ENCODE assay signal across 8 cellular contexts in the genomic region with DNA sequence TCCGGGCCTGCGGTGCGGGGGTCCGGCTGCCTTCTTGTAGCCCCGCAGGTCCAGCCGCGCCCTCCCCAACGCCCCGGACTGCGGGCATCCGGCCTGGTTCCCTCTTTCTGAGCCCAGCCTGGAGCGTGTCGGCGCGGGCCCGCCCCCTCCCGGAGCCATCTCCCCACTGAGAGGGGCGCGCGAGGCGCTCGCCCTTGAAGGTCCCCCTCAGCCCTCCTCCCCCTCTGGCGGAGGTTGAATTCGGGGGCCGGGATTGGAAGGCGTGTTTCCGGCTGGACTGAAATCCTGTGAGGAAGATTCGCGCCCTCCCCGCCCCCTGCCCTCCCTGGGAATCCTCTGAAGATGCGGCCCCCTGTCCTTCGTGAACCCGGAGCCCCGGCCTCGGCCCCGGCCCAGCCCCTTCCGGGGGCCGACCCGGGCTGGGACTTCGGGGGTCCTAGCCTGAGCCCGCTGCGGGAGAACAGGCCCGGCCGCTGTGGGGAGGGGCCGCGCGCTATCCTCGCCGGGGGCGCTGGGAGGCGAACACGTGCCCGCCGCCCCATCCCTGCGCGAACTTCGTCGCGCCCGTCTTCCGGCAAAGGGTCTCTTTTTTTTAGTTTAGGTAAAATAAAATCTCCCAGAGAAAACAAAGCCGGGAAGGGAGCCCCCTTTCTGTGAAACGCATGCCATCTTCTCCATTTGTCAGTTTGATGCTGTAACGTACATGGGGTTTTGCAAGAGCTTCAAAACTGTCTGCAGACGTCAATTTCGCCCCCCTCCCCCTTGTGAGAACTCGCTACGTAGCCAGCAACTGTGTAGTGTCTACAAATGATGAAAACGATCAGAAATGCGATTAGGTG. TPM values are rescaled to one million over a fixed set of nuclear protein-coding genes. Genes with fewer than 3 reads are reported as not detected.
DNase-seq lines count a peak whose midpoint lies in the region; ATAC-seq and TF ChIP-seq lines count a peak whose summit lies in the region.

No MANE protein-coding gene starts in this region.

- H3K27ac Mint-ChIP-seq in activated B cell treated with CpG ODN at 0.5 μM for 24 hours = peak overlapping the region; percentile 95

- peak overlapping the region; percentile 82 to 94 for H3K4me3 ChIP-seq in cardiac fibroblast (replicated peaks in 1 of 2; ENCODE audit: low read depth in 2 of 2, low read length in 2 of 2)

- TF ChIP-seq CTCF in activated B cell treated with CpG ODN at 0.5 μM for 24 hours (IDR thresholded peaks at IDR 0.05) (no peak), cardiac fibroblast (IDR thresholded peaks at IDR 0.05; ENCODE audit: low read depth, low read length) (peak; percentile 31)

- no peaks in the 10 kb centered on the region for H3K9me3 Mint-ChIP-seq in activated B cell treated with CpG ODN at 0.5 μM for 24 hours

- H3K27me3 Mint-ChIP-seq in activated B cell treated with CpG ODN at 0.5 μM for 24 hours = no peaks in the 10 kb centered on the region

- H3K4me3 Mint-ChIP-seq in activated B cell treated with CpG ODN at 0.5 μM for 24 hours = peak overlapping the region; percentile 94

- peak; percentile 46 for ATAC-seq in GM18502 (IDR thresholded peaks at IDR 0.05; ENCODE audit: poor library complexity, unreplicated experiment)
- peak; percentile 39 for ATAC-seq in HG02938 (IDR thresholded peaks at IDR 0.05; ENCODE audit: unreplicated experiment)
- ATAC-seq in activated B cell treated with CpG ODN at 0.5 μM for 24 hours (ENCODE audit: low read depth) = peak; percentile 66

- H3K36me3 Mint-ChIP-seq in activated B cell treated with CpG ODN at 0.5 μM for 24 hours (ENCODE audit: low read depth) = peaks cover 21% of the 10 kb centered on the region

- DNase-seq in NCI-H2227 treated with DMSO at 0.1 percent for 48 hours (lab: John Stamatoyannopoulos, UW) = peak; percentile 81
- peak; percentile 69 for DNase-seq in activated B cell treated with CpG ODN at 0.5 μM for 24 hours
- DNase-seq in cardiac fibroblast (ENCODE audit: low read depth in 2 of 2) = peak; percentile 89
- peak; percentile 90 for DNase-seq in islet precursor cell
- peak; percentile 47 to 66 for DNase-seq in stimulated activated CD4-positive, alpha-beta T cell treated with anti-CD3 and anti-CD28 coated beads, Interleukin-12 subunit alpha, Interleukin-12 subunit beta, amount 100 ng/mL, for 24 hours (ENCODE audit: low read depth in 2 of 2)
- DNase-seq in NCI-H187 treated with DMSO at 0.1 percent for 48 hours (lab: John Stamatoyannopoulos, UW) = no peak

- CTCF ChIA-PET in activated B cell treated with CpG ODN at 0.5 μM for 24 hours (lab: Charles Lee) = interaction anchor here (1.0 to 2.3 kb wide), 10 partner anchors 10 to 200 kb away, joined by 3 to 28 read pairs (median 4); no protein-coding TSS in a partner anchor

- POLR2A ChIA-PET in activated B cell treated with CpG ODN at 0.5 μM for 24 hours (lab: Charles Lee) = interaction anchor here (0.6 to 3.5 kb wide), 35 partner anchors 8 to 517 kb away, joined by 3 to 107 read pairs (median 5); partner anchors contain the start of genes BBIP1 and SHOC2

- H3K4me1 Mint-ChIP-seq in activated B cell treated with CpG ODN at 0.5 μM for 24 hours = peaks cover 71% of the 10 kb centered on the region

- intact Hi-C loops in activated B cell treated with CpG ODN at 0.5 μM for 24 hours (cut with micrococcal nuclease) = loop anchor here (1.0 to 5.0 kb wide), 7 partner anchors 8 to 865 kb away; partner anchors contain the start of genes ADD3, BBIP1, MXI1 and SHOC2

RNA-seq across cellular contexts. Expression of gene PDCD4, which starts 0.6 kb away (rescaled TPM):
- 143 and 145 TPM in 2 replicates for total RNA-seq in activated B cell treated with CpG ODN at 0.5 μM for 24 hours

RNA-seq across cellular contexts. Expression of gene BBIP1, which starts 46.6 kb away (rescaled TPM):
- 28.4 and 29.0 TPM in 2 replicates for total RNA-seq in activated B cell treated with CpG ODN at 0.5 μM for 24 hours

RNA-seq across cellular contexts. Expression of gene SHOC2, which starts 47.0 kb away (rescaled TPM):
- total RNA-seq in activated B cell treated with CpG ODN at 0.5 μM for 24 hours = 92.7 and 106 TPM in 2 replicates
